Comparison of ENCODE assay signal across 8 cellular contexts in the genomic region with DNA sequence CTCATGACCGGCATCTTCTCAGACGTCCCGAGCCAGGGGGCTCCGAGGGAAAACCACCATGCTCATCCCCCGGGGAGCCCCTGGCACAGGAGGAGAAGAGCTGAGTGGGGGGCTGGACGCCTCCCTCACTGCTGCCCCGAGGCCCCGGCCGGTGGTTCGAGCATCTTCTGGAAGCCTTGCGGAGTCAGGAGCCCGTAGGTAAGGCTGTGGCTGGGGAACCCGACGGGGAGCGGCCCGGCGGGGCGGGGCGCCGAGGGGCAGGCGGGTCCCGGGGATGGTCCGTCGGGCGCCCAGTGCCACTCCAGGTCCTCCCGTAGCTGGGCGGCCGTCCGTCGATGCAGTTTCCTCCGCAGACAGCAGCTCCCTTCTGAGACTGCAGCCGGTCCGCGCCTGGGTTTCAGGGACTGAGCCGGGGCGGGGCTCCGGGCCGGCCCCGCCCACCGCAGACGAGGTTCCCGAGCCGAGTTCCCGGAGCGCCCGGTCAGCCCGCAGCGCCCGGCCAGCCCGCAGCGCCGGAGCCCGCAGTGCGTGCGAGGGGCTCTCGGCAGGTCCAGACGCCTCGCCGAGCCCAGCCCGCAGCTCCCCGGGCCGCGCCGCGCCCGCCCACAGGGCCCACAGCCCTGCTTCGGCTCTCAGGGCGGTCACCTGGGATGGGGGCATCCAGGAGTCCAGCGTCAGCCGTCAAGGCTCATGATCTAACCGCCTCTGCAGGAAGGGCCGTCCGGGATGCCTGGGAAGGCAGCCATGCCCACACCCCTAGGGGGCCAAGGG. TPM values are rescaled to one million over a fixed set of nuclear protein-coding genes. Genes with fewer than 3 reads are reported as not detected.
DNase-seq lines count a peak whose midpoint lies in the region; ATAC-seq lines count a peak whose summit lies in the region.

TSS of gene PGF (minus strand) at position 369 of the 771 bp plus-strand sequence. CDS start at position 14, 355 bp downstream.

- peak within 1 kb of the TSS; percentile 88 for H2AK5ac ChIP-seq in neuronal stem cell (ENCODE audit: low read depth, low read length)

- H2BK120ac ChIP-seq in neuronal stem cell (ENCODE audit: low read depth, low read length), result peak within 1 kb of the TSS; percentile 79

- H3K36me3 ChIP-seq in neuronal stem cell (replicated peaks in 1 of 2; ENCODE audit: control insufficient read depth in 2 of 2, insufficient read depth in 2 of 2, low read length in 2 of 2), result no peaks in the 10 kb centered on the region

- WGBS in neuronal stem cell (ENCODE audit: extremely low coverage in 2 of 2, insufficient read length in 2 of 2, insufficient replicate concordance in 1 of 2), 2 donors, result no CpG with 5 or more reads among the region's 73 CpGs

- H4K91ac ChIP-seq in neuronal stem cell (ENCODE audit: low read depth, low read length, poor library complexity), result no peak within 1 kb of the TSS

- peak within 1 kb of the TSS; percentile 22 for H3K14ac ChIP-seq in neuronal stem cell (ENCODE audit: low read length)

- peaks cover 30 to 50% of the 10 kb centered on the region in 2 donors for H3K4me1 ChIP-seq in neuronal stem cell (ENCODE audit: control insufficient read depth in 2 of 2, insufficient read depth in 1 of 2, low read depth in 1 of 2, low read length in 2 of 2)

- H2BK12ac ChIP-seq in neuronal stem cell (ENCODE audit: low read length), result peak within 1 kb of the TSS; percentile 88

- H3K79me1 ChIP-seq in neuronal stem cell (ENCODE audit: low read depth, low read length), result peaks cover 3% of the 10 kb centered on the region

- H2AFZ ChIP-seq in neuronal stem cell (ENCODE audit: low read length), result peak within 1 kb of the TSS; percentile 88

- peak within 1 kb of the TSS; percentile 95 for H3K18ac ChIP-seq in neuronal stem cell (ENCODE audit: low read length)

- H3K4me2 ChIP-seq in neuronal stem cell (ENCODE audit: insufficient read depth, low read length, poor library complexity, severe bottlenecking), result peak within 1 kb of the TSS; percentile 73

- no peak within 1 kb of the TSS for H4K8ac ChIP-seq in neuronal stem cell (ENCODE audit: low read depth, low read length)

- peak within 1 kb of the TSS; percentile 72 for H2BK15ac ChIP-seq in neuronal stem cell (ENCODE audit: low read length)

- H3K23ac ChIP-seq in neuronal stem cell (ENCODE audit: low read depth, low read length, poor library complexity), result peak within 1 kb of the TSS; percentile 76

- H3K4me3 ChIP-seq in neuronal stem cell (ENCODE audit: low read length in 2 of 2), result peak within 1 kb of the TSS in 1 of 2 donors; percentile 70

- peak within 1 kb of the TSS; percentile 41 for H3K4ac ChIP-seq in neuronal stem cell (ENCODE audit: low read length)

- H3K9ac ChIP-seq in neuronal stem cell (ENCODE audit: low read depth, low read length, poor library complexity), result peak within 1 kb of the TSS; percentile 63

- H3K27ac ChIP-seq in neuronal stem cell (replicated peaks; ENCODE audit: low read length), result no peak within 1 kb of the TSS

- no peak for ATAC-seq in HG02981 (IDR thresholded peaks at IDR 0.05; ENCODE audit: unreplicated experiment)

- peak within 1 kb of the TSS; percentile 54 for H2BK5ac ChIP-seq in neuronal stem cell (ENCODE audit: low read length)

- no peaks in the 10 kb centered on the region for H3K9me3 ChIP-seq in neuronal stem cell (replicated peaks in 1 of 2; ENCODE audit: control insufficient read depth in 2 of 2, insufficient read depth in 1 of 2, low read depth in 1 of 2, low read length in 2 of 2)

- H3K27me3 ChIP-seq in neuronal stem cell (ENCODE audit: control insufficient read depth in 3 of 3, insufficient read depth in 3 of 3, low read depth in 1 of 3, low read length in 3 of 3), result peaks cover 0 to 11% (median 0%) of the 10 kb centered on the region in 3 experiments

- DNase-seq in stimulated activated CD4-positive, alpha-beta T cell treated with anti-CD3 and anti-CD28 coated beads, Interleukin-15, amount 100 ng/mL, for 24 hours, result peak; percentile 55
- no peak for DNase-seq in stimulated activated CD4-positive, alpha-beta T cell treated with anti-CD3 and anti-CD28 coated beads, Interleukin-2, amount 100 ng/mL, for 48 hours
- peak; percentile 79 for DNase-seq in NCI-H345 (lab: John Stamatoyannopoulos, UW)
- DNase-seq in activated naive CD4-positive, alpha-beta T cell treated with Interleukin-2 at 50 U/mL for 16 hours, result peak; percentile 32
- peak; percentile 50 for DNase-seq in glomerular visceral epithelial cell (ENCODE audit: extremely low spot score)
- peak; percentile 54 for DNase-seq in neuronal stem cell (ENCODE audit: low spot score)
- DNase-seq in NK-92 treated with Interleukin-12 subunit alpha and Interleukin-12 subunit beta, amount 100 ng/mL, for 24 hours (lab: John Stamatoyannopoulos, UW), result no peak

RNA-seq across cellular contexts. Expression of gene PGF, which starts in this region (rescaled TPM):
- 0.53 TPM for polyA plus RNA-seq in neuronal stem cell (2013, experiment 1 of 2)
- polyA plus RNA-seq in neuronal stem cell (2013, experiment 2 of 2), result 0.69 TPM

Comparison
In these comparisons a context has a peak if more than half of its experiments do, and no peak if none do; other contexts are left out.
1. DNase-seq: peak in stimulated activated CD4-positive, alpha-beta T cell treated with anti-CD3 and anti-CD28 coated beads, Interleukin-15, amount 100 ng/mL, for 24 hours (single experiment), NCI-H345 (single experiment), activated naive CD4-positive, alpha-beta T cell treated with Interleukin-2 at 50 U/mL for 16 hours (single experiment), glomerular visceral epithelial cell (single experiment) and neuronal stem cell (single experiment); none in stimulated activated CD4-positive, alpha-beta T cell treated with anti-CD3 and anti-CD28 coated beads, Interleukin-2, amount 100 ng/mL, for 48 hours (0 of 2) and NK-92 treated with Interleukin-12 subunit alpha and Interleukin-12 subunit beta, amount 100 ng/mL, for 24 hours (single experiment).